8 cellular contexts compared by ENCODE assay signal in genomic region chr12:29148958-29149690, GRCh38. TPM values are rescaled to one million over a fixed set of nuclear protein-coding genes. Genes with fewer than 3 reads are reported as not detected.
DNase-seq lines count a peak whose midpoint lies in the region; ATAC-seq, FAIRE-seq and TF ChIP-seq lines count a peak whose summit lies in the region.

Gene FAR2, plus strand, starts transcription at chr12:29149278. Its CDS starts 121,172 bp downstream, at chr12:29270450.

- POLR2A ChIA-PET in activated naive CD8-positive, alpha-beta T cell treated with anti-CD3 and anti-CD28 coated beads, Interleukin-2, amount 10 ng/mL, durations not matched to agents 7 days and 5 days (lab: Charles Lee), result interaction anchor here (0.7 to 2.1 kb wide), 5 partner anchors 10 to 63 kb away, joined by 3 to 13 read pairs (median 4); no protein-coding TSS in a partner anchor

- peaks cover 9% of the 10 kb centered on the region for H3K36me3 Mint-ChIP-seq in activated naive CD8-positive, alpha-beta T cell treated with anti-CD3 and anti-CD28 coated beads, Interleukin-2, amount 10 ng/mL, durations not matched to agents 7 days and 5 days

- 1% methylated on average over 53 to 66 of the region's 66 CpGs for WGBS in pancreas, 2 donors

- intact Hi-C loops in pancreas (cut with DNase I) (no loop called here), vagina (cut with DNase I) (no loop called here)

- peak within 1 kb of the TSS; percentile 87 for H3K9ac ChIP-seq in SK-N-MC (ENCODE audit: insufficient read length)

- H3K4me1 Mint-ChIP-seq in activated naive CD8-positive, alpha-beta T cell treated with anti-CD3 and anti-CD28 coated beads, Interleukin-2, amount 10 ng/mL, durations not matched to agents 7 days and 5 days, result peaks cover 25% of the 10 kb centered on the region

- TF ChIP-seq CTCF in 22Rv1 (IDR thresholded peaks at IDR 0.05) (no peak), cardiac muscle cell (IDR thresholded peaks at IDR 0.05; ENCODE audit: low read depth, low read length) (peak; percentile 1), pancreas (IDR thresholded peaks at IDR 0.05) (no peak), vagina (IDR thresholded peaks at IDR 0.05) (no peak)

- H3K27ac ChIP-seq in 22Rv1 (peak within 1 kb of the TSS; percentile 83), SK-N-MC (0 out of 2 replicates have a peak within 1 kb of the TSS, but pooled peaks have one; percentile 34), cardiac muscle cell (no peak within 1 kb of the TSS), pancreas (peak within 1 kb of the TSS in 1 of 4 donors; percentile 51), vagina (peak within 1 kb of the TSS; percentile 90)

- no peaks in the 10 kb centered on the region for H3K36me3 ChIP-seq in SK-N-MC (ENCODE audit: insufficient read depth, low read length)
- H3K36me3 ChIP-seq in cardiac muscle cell, result no peaks in the 10 kb centered on the region
- no peaks in the 10 kb centered on the region for H3K36me3 ChIP-seq in pancreas
- H3K36me3 ChIP-seq in vagina, result no peaks in the 10 kb centered on the region

- H3K4me1 ChIP-seq in cardiac muscle cell (ENCODE audit: low read depth) (no peaks in the 10 kb centered on the region), pancreas (no peaks in the 10 kb centered on the region), vagina (peaks cover 9% of the 10 kb centered on the region)

- peak within 1 kb of the TSS; percentile 91 for H3K4me3 ChIP-seq in SK-N-MC
- H3K4me3 ChIP-seq in cardiac muscle cell, result peak within 1 kb of the TSS; percentile 38
- peak within 1 kb of the TSS; percentile 26 to 57 (median 36) for H3K4me3 ChIP-seq in pancreas
- H3K4me3 ChIP-seq in vagina, result peak within 1 kb of the TSS; percentile 66 to 70

- H3K27me3 Mint-ChIP-seq in activated naive CD8-positive, alpha-beta T cell treated with anti-CD3 and anti-CD28 coated beads, Interleukin-2, amount 10 ng/mL, durations not matched to agents 7 days and 5 days, result no peaks in the 10 kb centered on the region

- no peaks in the 10 kb centered on the region for H3K9me3 Mint-ChIP-seq in activated naive CD8-positive, alpha-beta T cell treated with anti-CD3 and anti-CD28 coated beads, Interleukin-2, amount 10 ng/mL, durations not matched to agents 7 days and 5 days

- FAIRE-seq in pancreas (lab: Jason Lieb, UNC), result no peak

- H3K27me3 ChIP-seq in cardiac muscle cell (peaks cover 38% of the 10 kb centered on the region), pancreas (no peaks in the 10 kb centered on the region), vagina (no peaks in the 10 kb centered on the region)

- peak in 1 of 2 donors; percentile 28 for TF ChIP-seq POLR2A in vagina (IDR thresholded peaks at IDR 0.05)

- H3K9me3 ChIP-seq in SK-N-MC (ENCODE audit: low read depth, low read length) (no peaks in the 10 kb centered on the region), cardiac muscle cell (ENCODE audit: low read depth) (no peaks in the 10 kb centered on the region), pancreas (no peaks in the 10 kb centered on the region), vagina (no peaks in the 10 kb centered on the region)

- ATAC-seq in GM18517 (IDR thresholded peaks at IDR 0.05; ENCODE audit: unreplicated experiment) (peak; percentile 33), HG03159 (IDR thresholded peaks at IDR 0.05; ENCODE audit: unreplicated experiment) (peak; percentile 45), pancreas (peak; percentile 46 to 72 (median 67))
- ATAC-seq in activated naive CD8-positive, alpha-beta T cell treated with anti-CD3 and anti-CD28 coated beads, Interleukin-2, amount 10 ng/mL, durations not matched to agents 7 days and 5 days (ENCODE audit: low read depth), result peak; percentile 83

- no peak for DNase-seq in SK-N-MC (ENCODE audit: low read depth, low spot score)
- DNase-seq in activated naive CD8-positive, alpha-beta T cell treated with anti-CD3 and anti-CD28 coated beads, Interleukin-2, amount 10 ng/mL, durations not matched to agents 7 days and 5 days, result peak; percentile 74
- DNase-seq in cardiac muscle cell (ENCODE audit: low read depth in 1 of 2, low spot score in 1 of 2), result peak; percentile 35 to 56
- peak in 2 of 6 donors; percentile 39 to 65 for DNase-seq in pancreas
- no peak for DNase-seq in vagina (ENCODE audit: extremely low spot score in 2 of 2)

- peak within 1 kb of the TSS; percentile 91 for H3K27ac Mint-ChIP-seq in activated naive CD8-positive, alpha-beta T cell treated with anti-CD3 and anti-CD28 coated beads, Interleukin-2, amount 10 ng/mL, durations not matched to agents 7 days and 5 days

- H3K4me3 Mint-ChIP-seq in activated naive CD8-positive, alpha-beta T cell treated with anti-CD3 and anti-CD28 coated beads, Interleukin-2, amount 10 ng/mL, durations not matched to agents 7 days and 5 days, result peak within 1 kb of the TSS; percentile 90

RNA-seq across cellular contexts. Expression of gene FAR2, which starts in this region (rescaled TPM):
- 10 to 100 TPM; 14.5 to 16.9 TPM for total RNA-seq in activated naive CD8-positive, alpha-beta T cell treated with anti-CD3 and anti-CD28 coated beads, Interleukin-2, amount 10 ng/mL, durations not matched to agents 7 days and 5 days
- total RNA-seq in cardiac muscle cell (0.42 and 1.6 TPM in 2 replicates), pancreas (1 to 10 TPM in 3 of 6 donors, under 1 TPM in 3; 0.43 to 2.8 (median 1.1) TPM), vagina (16.2 TPM)
- polyA plus RNA-seq in cardiac muscle cell (0.38 and 2.1 TPM in 2 replicates), pancreas (1 to 10 TPM in 1 of 2 donors, under 1 TPM in 1; 0.92 to 1.3 TPM)

Comparison
In these comparisons a context has a peak if more than half of its experiments do, and no peak if none do; other contexts are left out.
1. ATAC-seq: peak in every context shown above with its lines; median percentile 83 in activated naive CD8-positive, alpha-beta T cell treated with anti-CD3 and anti-CD28 coated beads, Interleukin-2, amount 10 ng/mL, durations not matched to agents 7 days and 5 days; 67 in pancreas; 45 in HG03159; 33 in GM18517.
2. DNase-seq: peak in activated naive CD8-positive, alpha-beta T cell treated with anti-CD3 and anti-CD28 coated beads, Interleukin-2, amount 10 ng/mL, durations not matched to agents 7 days and 5 days (single experiment) and cardiac muscle cell (2 of 2); none in SK-N-MC (single experiment) and vagina (0 of 2).
3. H3K4me3 ChIP-seq: peak in every context shown above with its lines; median percentile 91 in SK-N-MC; 68 in vagina; 38 in cardiac muscle cell; 36 in pancreas.